Comparison of ENCODE assay signal across 10 cellular contexts in genomic region chr7:41630741-41631140, GRCh38.
A peak's percentile ranks its signal among the peaks of the same experiment; 100 is the strongest.
DNase-seq lines count a peak whose midpoint lies in the region; ATAC-seq and TF ChIP-seq lines count a peak whose summit lies in the region.
"Had no signal": no experiment of that assay in that cellular context is flagged by ENCODE, and none has a peak within 500 bp of the region (broad histone marks: within the 10 kb centered on the region; RNA-seq: fewer than 3 reads in every experiment).

No MANE protein-coding gene starts in this region.

- peaks cover 0 to 8% (median 0%) of the 10 kb centered on the region in 9 donors for H3K9me3 Mint-ChIP-seq in naive thymus-derived CD8-positive, alpha-beta T cell

- H3K27me3 Mint-ChIP-seq in naive thymus-derived CD8-positive, alpha-beta T cell = no peaks in the 10 kb centered on the region

- POLR2A ChIA-PET in naive thymus-derived CD8-positive, alpha-beta T cell (lab: Charles Lee) = no interaction called here

- H3K27ac Mint-ChIP-seq in naive thymus-derived CD8-positive, alpha-beta T cell = no peak overlapping the region

- peak; percentile 51 for DNase-seq in Daoy (ENCODE audit: low read depth)
- no peak for DNase-seq in erythroblast (lab: John Stamatoyannopoulos, UW)
- no peak for DNase-seq in left ventricle myocardium superior
- no peak for DNase-seq in naive thymus-derived CD8-positive, alpha-beta T cell
- DNase-seq in DMS53 treated with DMSO at 0.1 percent for 48 hours (lab: John Stamatoyannopoulos, UW; ENCODE audit: unreplicated experiment) = no peak
- DNase-seq: activated CD4-positive, CD25-positive, alpha-beta regulatory T cell treated with anti-CD3 and anti-CD28 coated beads, Interleukin-2, amount 50 U/mL, for 72 hours; BE2C had no signal

- intact Hi-C loops in left ventricle myocardium superior (cut with micrococcal nuclease) = no loop called here

- H3K4me3 Mint-ChIP-seq in naive thymus-derived CD8-positive, alpha-beta T cell = no peak overlapping the region

- ATAC-seq in GM19023 (IDR thresholded peaks at IDR 0.05; ENCODE audit: unreplicated experiment) (peak; percentile 90), HG02759 (IDR thresholded peaks at IDR 0.05; ENCODE audit: unreplicated experiment) (peak; percentile 84), HG03571 (IDR thresholded peaks at IDR 0.05; ENCODE audit: unreplicated experiment) (peak; percentile 73), left ventricle myocardium superior (no peak)
- no peak for ATAC-seq in naive thymus-derived CD8-positive, alpha-beta T cell

- no peaks in the 10 kb centered on the region for H3K36me3 Mint-ChIP-seq in naive thymus-derived CD8-positive, alpha-beta T cell

- no peaks in the 10 kb centered on the region for H3K4me1 Mint-ChIP-seq in naive thymus-derived CD8-positive, alpha-beta T cell

- no peak for TF ChIP-seq POLR2A in erythroblast (IDR thresholded peaks at IDR 0.05; ENCODE audit: low read length)

Comparison
In these comparisons a context has a peak if more than half of its experiments do, and no peak if none do; other contexts are left out.
1. ATAC-seq: peak in GM19023 (single experiment), HG02759 (single experiment) and HG03571 (single experiment); none in left ventricle myocardium superior (single experiment) and naive thymus-derived CD8-positive, alpha-beta T cell (0 of 2).